ENCODE assay signal across 19 cellular contexts in the genomic region with DNA sequence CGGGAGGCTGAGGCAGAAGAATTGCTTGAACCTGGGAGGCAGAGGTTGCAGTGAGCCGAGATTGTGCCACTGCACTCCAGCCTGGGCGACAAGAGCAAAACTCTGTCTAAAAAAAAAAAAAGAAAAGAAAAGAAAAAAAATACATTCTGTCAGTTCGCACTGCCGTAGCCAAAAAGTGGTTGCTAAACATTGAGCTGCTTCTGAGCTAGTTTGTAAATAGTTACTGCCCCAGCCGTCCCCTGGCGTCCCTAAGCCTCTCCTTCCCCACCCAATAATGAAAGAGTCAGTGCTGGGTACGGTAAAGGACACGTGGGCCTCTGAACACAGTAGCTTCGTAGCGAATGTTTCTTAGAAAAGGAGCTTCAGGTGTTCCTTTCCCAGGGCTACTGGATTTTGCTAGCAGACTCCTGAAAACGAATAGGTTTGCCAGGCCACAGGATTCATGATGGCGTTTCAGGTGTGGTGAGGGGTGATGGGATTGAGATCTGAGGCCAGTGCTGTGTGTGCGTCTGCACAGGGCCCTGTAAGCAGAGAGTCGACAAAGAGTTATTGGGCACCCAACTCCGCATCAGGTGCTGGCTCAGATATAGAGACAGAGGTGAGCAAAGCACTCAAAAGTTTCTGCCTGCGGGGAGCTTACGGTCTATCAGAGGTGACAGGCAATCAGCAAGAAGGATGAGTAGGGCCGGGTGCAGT.
DNase-seq lines count a peak whose midpoint lies in the region; ATAC-seq and TF ChIP-seq lines count a peak whose summit lies in the region.
"Had no signal": no experiment of that assay in that cellular context is flagged by ENCODE, and none has a peak within 500 bp of the region (broad histone marks: within the 10 kb centered on the region; RNA-seq: fewer than 3 reads in every experiment).

No MANE protein-coding gene starts in this region.

- H3K9me3 ChIP-seq in lower lobe of right lung (no peaks in the 10 kb centered on the region), tibial artery (no peaks in the 10 kb centered on the region)
- H3K9me3 ChIP-seq: right atrium auricular region had no signal

- peak overlapping the region; percentile 22 for H3K27ac Mint-ChIP-seq in activated CD8-positive, alpha-beta memory T cell treated with anti-CD3 and anti-CD28 coated beads, Interleukin-2, amount 10 ng/mL, durations not matched to agents 7 days and 5 days
- no peak overlapping the region for H3K27ac Mint-ChIP-seq in activated CD4-positive, alpha-beta memory T cell treated with anti-CD3 and anti-CD28 coated beads, Interleukin-2, amount 10 ng/mL, durations not matched to agents 7 days and 5 days

- intact Hi-C loops in lower lobe of right lung (cut with DNase I) (no loop called here), tibial artery (cut with DNase I; ENCODE audit: low total_unique reads) (no loop called here)

- H3K36me3 ChIP-seq in lower lobe of right lung, result peaks cover 30% of the 10 kb centered on the region
- H3K36me3 ChIP-seq in tibial artery, result peaks cover 13 to 35% (median 20%) of the 10 kb centered on the region in 3 donors

- H3K36me3 Mint-ChIP-seq in activated CD8-positive, alpha-beta memory T cell treated with anti-CD3 and anti-CD28 coated beads, Interleukin-2, amount 10 ng/mL, durations not matched to agents 7 days and 5 days, result peaks cover 43% of the 10 kb centered on the region
- peaks cover 46% of the 10 kb centered on the region for H3K36me3 Mint-ChIP-seq in activated CD4-positive, alpha-beta memory T cell treated with anti-CD3 and anti-CD28 coated beads, Interleukin-2, amount 10 ng/mL, durations not matched to agents 7 days and 5 days (ENCODE audit: low read depth)

- DNase-seq in activated CD8-positive, alpha-beta memory T cell treated with anti-CD3 and anti-CD28 coated beads, Interleukin-2, amount 10 ng/mL, durations not matched to agents 7 days and 5 days, result no peak
- no peak for DNase-seq in activated CD8-positive, alpha-beta memory T cell treated with anti-CD3 and anti-CD28 coated beads, Interleukin-2, amount 50 U/mL, for 48 hours
- no peak for DNase-seq in activated CD4-positive, alpha-beta memory T cell treated with anti-CD3 and anti-CD28 coated beads, Interleukin-2, amount 10 ng/mL, durations not matched to agents 7 days and 5 days
- DNase-seq in lower lobe of right lung (no peak), tibial artery (no peak), NCI-H1436 treated with DMSO at 0.1 percent for 48 hours (lab: John Stamatoyannopoulos, UW) (no peak), DMS79 treated with DMSO at 0.1 percent for 48 hours (lab: John Stamatoyannopoulos, UW) (no peak)
- DNase-seq: activated CD4-positive, CD25-positive, alpha-beta regulatory T cell treated with anti-CD3 and anti-CD28 coated beads, Interleukin-2, amount 50 U/mL, for 72 hours; central memory CD4-positive, alpha-beta T cell; head of caudate nucleus; kidney glomerular epithelial cell; NCI-H1092; NCI-H345; stimulated activated CD4-positive, alpha-beta T cell treated with anti-CD3 and anti-CD28 coated beads, Interleukin-4, amount 100 ng/mL, for 4 hours; stimulated activated naive CD4-positive, alpha-beta T cell treated with Interleukin-2 at 50 U/mL for 16 hours had no signal

- CTCF ChIA-PET in activated CD8-positive, alpha-beta memory T cell treated with anti-CD3 and anti-CD28 coated beads, Interleukin-2, amount 10 ng/mL, durations not matched to agents 7 days and 5 days (lab: Charles Lee), result interaction anchor here (1.0 kb wide), 1 partner anchor 23 kb away, joined by 3 read pairs; no protein-coding TSS in a partner anchor
- CTCF ChIA-PET in activated CD4-positive, alpha-beta memory T cell treated with anti-CD3 and anti-CD28 coated beads, Interleukin-2, amount 10 ng/mL, durations not matched to agents 7 days and 5 days (lab: Charles Lee), result no interaction called here

- H3K4me1 Mint-ChIP-seq in activated CD8-positive, alpha-beta memory T cell treated with anti-CD3 and anti-CD28 coated beads, Interleukin-2, amount 10 ng/mL, durations not matched to agents 7 days and 5 days, result peaks cover 65% of the 10 kb centered on the region
- H3K4me1 Mint-ChIP-seq in activated CD4-positive, alpha-beta memory T cell treated with anti-CD3 and anti-CD28 coated beads, Interleukin-2, amount 10 ng/mL, durations not matched to agents 7 days and 5 days, result peaks cover 83% of the 10 kb centered on the region

- TF ChIP-seq CTCF in lower lobe of right lung (IDR thresholded peaks at IDR 0.05), result no peak
- TF ChIP-seq CTCF in tibial artery (IDR thresholded peaks at IDR 0.05), result no peak

- H3K27me3 Mint-ChIP-seq in activated CD8-positive, alpha-beta memory T cell treated with anti-CD3 and anti-CD28 coated beads, Interleukin-2, amount 10 ng/mL, durations not matched to agents 7 days and 5 days, result no peaks in the 10 kb centered on the region
- H3K27me3 Mint-ChIP-seq in activated CD4-positive, alpha-beta memory T cell treated with anti-CD3 and anti-CD28 coated beads, Interleukin-2, amount 10 ng/mL, durations not matched to agents 7 days and 5 days, result no peaks in the 10 kb centered on the region

- no peaks in the 10 kb centered on the region for H3K9me3 Mint-ChIP-seq in activated CD8-positive, alpha-beta memory T cell treated with anti-CD3 and anti-CD28 coated beads, Interleukin-2, amount 10 ng/mL, durations not matched to agents 7 days and 5 days (ENCODE audit: low read depth)
- H3K9me3 Mint-ChIP-seq in activated CD4-positive, alpha-beta memory T cell treated with anti-CD3 and anti-CD28 coated beads, Interleukin-2, amount 10 ng/mL, durations not matched to agents 7 days and 5 days, result no peaks in the 10 kb centered on the region

- H3K27me3 ChIP-seq in lower lobe of right lung (ENCODE audit: low read depth) (no peaks in the 10 kb centered on the region), tibial artery (no peaks in the 10 kb centered on the region)
- H3K27me3 ChIP-seq: right atrium auricular region had no signal

- H3K4me1 ChIP-seq in lower lobe of right lung, result peaks cover 59% of the 10 kb centered on the region
- H3K4me1 ChIP-seq in tibial artery, result peaks cover 0 to 14% (median 7%) of the 10 kb centered on the region in 4 donors

- peak overlapping the region; percentile 58 for H3K4me3 ChIP-seq in lower lobe of right lung
- H3K4me3 ChIP-seq in tibial artery, result peak overlapping the region; percentile 33 to 35

- no peak for ATAC-seq in activated CD8-positive, alpha-beta memory T cell treated with anti-CD3 and anti-CD28 coated beads, Interleukin-2, amount 10 ng/mL, durations not matched to agents 7 days and 5 days
- ATAC-seq in lower lobe of right lung (no peak), HG03342 (IDR thresholded peaks at IDR 0.05; ENCODE audit: unreplicated experiment) (no peak)
- ATAC-seq: HepG2 had no signal

- H3K27ac ChIP-seq in lower lobe of right lung, result peak overlapping the region; percentile 81
- no peak overlapping the region for H3K27ac ChIP-seq in tibial artery
- H3K27ac ChIP-seq: epithelial cell of prostate had no signal

- H3K4me3 Mint-ChIP-seq in activated CD8-positive, alpha-beta memory T cell treated with anti-CD3 and anti-CD28 coated beads, Interleukin-2, amount 10 ng/mL, durations not matched to agents 7 days and 5 days, result no peak overlapping the region
- peak overlapping the region; percentile 96 for H3K4me3 Mint-ChIP-seq in activated CD4-positive, alpha-beta memory T cell treated with anti-CD3 and anti-CD28 coated beads, Interleukin-2, amount 10 ng/mL, durations not matched to agents 7 days and 5 days

- POLR2A ChIA-PET in activated CD4-positive, alpha-beta memory T cell treated with anti-CD3 and anti-CD28 coated beads, Interleukin-2, amount 10 ng/mL, durations not matched to agents 7 days and 5 days (lab: Charles Lee), result interaction anchor here (1.3 to 4.3 kb wide), 4 partner anchors 16 to 68 kb away, joined by 3 to 34 read pairs (median 6); no protein-coding TSS in a partner anchor
